ENCODE assay signal across 1 cellular context in the genomic region with DNA sequence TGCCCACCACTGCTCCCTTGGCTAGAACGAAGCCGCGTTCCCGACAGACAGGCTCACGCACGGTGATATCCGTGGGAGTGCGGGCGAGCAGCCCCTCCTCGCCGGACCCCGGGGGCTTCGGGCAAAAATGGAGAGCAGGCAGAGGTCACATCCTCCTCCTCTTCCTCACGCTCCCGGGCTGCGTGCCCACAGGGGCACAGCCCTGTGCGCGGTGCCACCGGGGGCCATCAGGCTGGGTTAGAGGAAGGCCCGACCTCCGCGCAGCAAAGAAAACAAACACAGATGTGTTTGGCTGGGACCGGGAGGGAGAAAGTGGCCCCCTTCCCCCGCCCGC.
TF ChIP-seq lines count a peak whose summit lies in the region.

No MANE protein-coding gene starts in this region.

TF ChIP-seq in H1, 55 proteins besides CTCF, POLR2A, EP300 and RAD21 (continued from another document):
- TF ChIP-seq SRF (IDR thresholded peaks at IDR 0.05; ENCODE audit: low read depth, low read length): no peak
- no peak for TF ChIP-seq RFX5 (IDR thresholded peaks at IDR 0.05; ENCODE audit: borderline replicate concordance, low read depth, low read length)
- no peak for TF ChIP-seq EGR1 (IDR thresholded peaks at IDR 0.05; ENCODE audit: borderline replicate concordance, low read depth, low read length)
- peak; percentile 36 for TF ChIP-seq RNF2 (IDR thresholded peaks at IDR 0.05; ENCODE audit: borderline replicate concordance, low read depth, low read length, missing control alignments, poor library complexity, severe bottlenecking)
- no peak for TF ChIP-seq ASH2L (IDR thresholded peaks at IDR 0.05; ENCODE audit: low read length)
- TF ChIP-seq GTF2F1 (IDR thresholded peaks at IDR 0.05; ENCODE audit: borderline replicate concordance, low read depth, low read length): no peak
- TF ChIP-seq SUZ12 (IDR thresholded peaks at IDR 0.05; ENCODE audit: low read length): peak; percentile 49; the same call in 1 of the 2 replicates
- TF ChIP-seq KDM4A (IDR thresholded peaks at IDR 0.05; ENCODE audit: low read depth, low read length, severe bottlenecking): peak; percentile 13
- TF ChIP-seq GABPA (IDR thresholded peaks at IDR 0.05; ENCODE audit: borderline replicate concordance, insufficient read depth, low read length): 0 out of 2 replicates have a peak, but pooled peaks have one; percentile 30
- no peak for TF ChIP-seq CREB1 (IDR thresholded peaks at IDR 0.05)
- no peak for TF ChIP-seq TEAD4 (IDR thresholded peaks at IDR 0.05; ENCODE audit: low read depth, low read length)
